Comparison of ENCODE assay signal across 1 cellular context in genomic region chr9:125470767-125471580, GRCh38.
TF ChIP-seq lines count a peak whose summit lies in the region.

No MANE protein-coding gene starts in this region.

TF ChIP-seq in GM23338, 12 proteins besides CTCF, POLR2A, EP300 and RAD21 (continued from another document):
- TF ChIP-seq REST (IDR thresholded peaks at IDR 0.05; ENCODE audit: unreplicated experiment) (no peak), ZNF114 (CRISPR knock-in tag; IDR thresholded peaks at IDR 0.05) (no peak), STAT1 (IDR thresholded peaks at IDR 0.05; ENCODE audit: unreplicated experiment) (no peak), JUNB (IDR thresholded peaks at IDR 0.05; ENCODE audit: unreplicated experiment) (no peak), ZNF331 (CRISPR knock-in tag; IDR thresholded peaks at IDR 0.05; ENCODE audit: low read depth) (no peak), ZNF462 (CRISPR knock-in tag; IDR thresholded peaks at IDR 0.05) (no peak), EZH2 (IDR thresholded peaks at IDR 0.05; ENCODE audit: low read depth, unreplicated experiment) (no peak), EZH2phosphoT487 (IDR thresholded peaks at IDR 0.05; ENCODE audit: unreplicated experiment) (no peak)
